10 cellular contexts compared by ENCODE assay signal in genomic region chr2:219125225-219125885, GRCh38. TPM values are rescaled to one million over a fixed set of nuclear protein-coding genes. Genes with fewer than 3 reads are reported as not detected.
DNase-seq lines count a peak whose midpoint lies in the region; ATAC-seq, FAIRE-seq and TF ChIP-seq lines count a peak whose summit lies in the region.
"Had no signal": no experiment of that assay in that cellular context is flagged by ENCODE, and none has a peak within 500 bp of the region (broad histone marks: within the 10 kb centered on the region; RNA-seq: fewer than 3 reads in every experiment).

No MANE protein-coding gene starts in this region.

- H2BK15ac ChIP-seq in H1 (ENCODE audit: low read length): no peak overlapping the region

- CTCF ChIA-PET in Caco-2 (lab: Charles Lee) (interaction anchor here (0.5 to 3.4 kb wide), 8 partner anchors 30 to 170 kb away, joined by 4 to 20 read pairs (median 6); no protein-coding TSS in a partner anchor), H1 (lab: Charles Lee; ENCODE audit: partially characterized antibody) (interaction anchor here (0.8 to 37.2 kb wide), 7 partner anchors 16 to 145 kb away, joined by 3 to 1777 read pairs (median 21); partner anchors contain the start of genes CFAP65 and IHH)
- CTCF ChIA-PET in naive thymus-derived CD4-positive, alpha-beta T cell (lab: Charles Lee): no interaction called here

- DNase-seq in Caco-2: peak; percentile 57 to 85
- DNase-seq in MG63: peak; percentile 90
- no peak for DNase-seq in H1 (ENCODE audit: low read depth in 1 of 2, low spot score in 2 of 2)
- DNase-seq in naive thymus-derived CD4-positive, alpha-beta T cell: no peak
- DNase-seq in SJCRH30: no peak
- DNase-seq in NCI-H2196 (lab: John Stamatoyannopoulos, UW; ENCODE audit: unreplicated experiment): no peak
- no peak for DNase-seq in NCI-H524 (lab: John Stamatoyannopoulos, UW)
- DNase-seq: T-helper 9 cell had no signal

- no TSS peak for BruUV-seq in Caco-2 (replicated peaks; lab: Mats Ljungman, UMichigan)

- no peak overlapping the region for H2BK20ac ChIP-seq in H1 (ENCODE audit: low read length)

- no peak overlapping the region for H3K9ac ChIP-seq in H1 (replicated peaks in 1 of 4; ENCODE audit: extremely low read depth in 1 of 4, low read depth in 3 of 4, low read length in 3 of 4)

- H4K5ac ChIP-seq in H1 (ENCODE audit: insufficient read length, low read depth, low read length): no peak overlapping the region

- no peak for TF ChIP-seq RAD21 in H1 (IDR thresholded peaks at IDR 0.05 in 1 of 2, conservative IDR thresholded peaks at IDR 0.05 in 1 of 2; ENCODE audit: low read depth in 2 of 2, low read length in 2 of 2)

- H3K27ac Mint-ChIP-seq in Caco-2 (ENCODE audit: unreplicated experiment): peak overlapping the region; percentile 25
- peak overlapping the region in 1 of 9 donors; percentile 47 for H3K27ac Mint-ChIP-seq in naive thymus-derived CD4-positive, alpha-beta T cell

- no peak overlapping the region for H4K8ac ChIP-seq in H1 (ENCODE audit: extremely low read depth, insufficient read depth, low read length)

- H3K4ac ChIP-seq in H1 (replicated peaks; ENCODE audit: insufficient read length, low read depth, low read length): no peak overlapping the region

- H3K79me2 ChIP-seq in H1 (ENCODE audit: control insufficient read depth in 1 of 2, insufficient read depth in 2 of 2, low read length in 2 of 2): no peaks in the 10 kb centered on the region

- no peaks in the 10 kb centered on the region for H4K20me1 ChIP-seq in H1 (replicated peaks in 1 of 2; ENCODE audit: control insufficient read depth in 1 of 2, insufficient read depth in 2 of 2, low read length in 2 of 2)

- ATAC-seq in naive thymus-derived CD4-positive, alpha-beta T cell: peak; percentile 20
- ATAC-seq in gastroesophageal sphincter: no peak

- TF ChIP-seq CTCF in Caco-2 (IDR thresholded peaks at IDR 0.05; ENCODE audit: insufficient read depth in 1 of 2, low read depth in 1 of 2, low read length in 1 of 2, severe bottlenecking in 1 of 2, unreplicated experiment in 1 of 2) (no peak), H1 (IDR thresholded peaks at IDR 0.05; ENCODE audit: control extremely low read depth in 1 of 3, insufficient read depth in 1 of 3, low read depth in 1 of 3, low read length in 3 of 3) (no peak), gastroesophageal sphincter (IDR thresholded peaks at IDR 0.05) (no peak)

- no peak overlapping the region for H2BK120ac ChIP-seq in H1 (replicated peaks; ENCODE audit: low read depth, low read length)

- WGBS in H1 (ENCODE audit: extremely low coverage in 1 of 2, insufficient coverage in 1 of 2, insufficient read length in 1 of 2, insufficient replicate concordance in 2 of 2, low coverage in 1 of 2, low lambda C conversion rate in 2 of 2, missing lambda C conversion rate in 1 of 2), 2 experiments: 89% methylated on average over 10 of the region's 10 CpGs; no CpG with 5 or more reads in 1 of the 2 experiments
- 83 to 94% methylated on average over 7 of the region's 10 CpGs for WGBS in gastroesophageal sphincter (ENCODE audit: low coverage in 1 of 2), 2 donors

- H3K27ac ChIP-seq in H1 (ENCODE audit: low read depth, low read length): no peak overlapping the region
- no peak overlapping the region for H3K27ac ChIP-seq in naive thymus-derived CD4-positive, alpha-beta T cell (ENCODE audit: low read depth, low read length)
- H3K27ac ChIP-seq in SJCRH30: no peak overlapping the region
- H3K27ac ChIP-seq in gastroesophageal sphincter: no peak overlapping the region

- no peaks in the 10 kb centered on the region for H3K79me1 ChIP-seq in H1 (ENCODE audit: low read depth, low read length)

- H3K27me3 ChIP-seq in Caco-2 (replicated peaks; ENCODE audit: control insufficient read depth, insufficient read depth, low read length): no peaks in the 10 kb centered on the region
- H3K27me3 ChIP-seq in MG63: no peaks in the 10 kb centered on the region
- H3K27me3 ChIP-seq in H1 (replicated peaks in 1 of 4; ENCODE audit: control insufficient read depth in 3 of 4, extremely low read depth in 1 of 4, insufficient read depth in 3 of 4, low read length in 3 of 4): no peaks in the 10 kb centered on the region
- H3K27me3 ChIP-seq in naive thymus-derived CD4-positive, alpha-beta T cell (ENCODE audit: control insufficient read depth in 2 of 2, insufficient read depth in 2 of 2, low read length in 2 of 2): no peaks in the 10 kb centered on the region
- no peaks in the 10 kb centered on the region for H3K27me3 ChIP-seq in SJCRH30
- no peaks in the 10 kb centered on the region for H3K27me3 ChIP-seq in gastroesophageal sphincter
- H3K27me3 ChIP-seq: dorsolateral prefrontal cortex had no signal

- no peak overlapping the region for H3K23ac ChIP-seq in H1 (ENCODE audit: insufficient read length)

- peaks cover 6% of the 10 kb centered on the region for H3K36me3 Mint-ChIP-seq in Caco-2 (ENCODE audit: insufficient read depth, unreplicated experiment)
- H3K36me3 Mint-ChIP-seq in naive thymus-derived CD4-positive, alpha-beta T cell: peaks cover 0 to 40% (median 0%) of the 10 kb centered on the region in 5 donors

- H2AK5ac ChIP-seq in H1 (ENCODE audit: low read depth, low read length): no peak overlapping the region

- no peak overlapping the region for H3K56ac ChIP-seq in H1 (replicated peaks; ENCODE audit: insufficient read length, low read depth, low read length)

- H3K4me1 ChIP-seq in Caco-2 (peaks cover 73% of the 10 kb centered on the region), H1 (replicated peaks in 1 of 4; ENCODE audit: control insufficient read depth in 3 of 4, insufficient read depth in 4 of 4, low read length in 3 of 4) (no peaks in the 10 kb centered on the region; a peak in 2 of 7 replicates), SJCRH30 (no peaks in the 10 kb centered on the region), gastroesophageal sphincter (peaks cover 0 to 34% (median 0%) of the 10 kb centered on the region in 3 donors)
- H3K4me1 ChIP-seq in naive thymus-derived CD4-positive, alpha-beta T cell (ENCODE audit: control insufficient read depth in 2 of 2, insufficient read depth in 2 of 2, low read length in 2 of 2): peaks cover 0 to 12% of the 10 kb centered on the region in 2 donors

- no peak overlapping the region for H3K4me3 ChIP-seq in Caco-2 (ENCODE audit: low read depth, low read length)
- no peak overlapping the region for H3K4me3 ChIP-seq in MG63
- H3K4me3 ChIP-seq in H1 (ENCODE audit: extremely low read depth in 1 of 4, insufficient read depth in 2 of 4, low read depth in 3 of 4, low read length in 4 of 4): no peak overlapping the region
- H3K4me3 ChIP-seq in naive thymus-derived CD4-positive, alpha-beta T cell (ENCODE audit: low read length): no peak overlapping the region
- no peak overlapping the region for H3K4me3 ChIP-seq in SJCRH30
- H3K4me3 ChIP-seq in gastroesophageal sphincter: no peak overlapping the region
- H3K4me3 ChIP-seq: dorsolateral prefrontal cortex had no signal

- FAIRE-seq in H1 (lab: Jason Lieb, UNC): no peak

- H3K4me1 Mint-ChIP-seq in Caco-2 (ENCODE audit: low read depth, unreplicated experiment): peaks cover 50% of the 10 kb centered on the region
- H3K4me1 Mint-ChIP-seq in naive thymus-derived CD4-positive, alpha-beta T cell: peaks cover 10 to 40% (median 23%) of the 10 kb centered on the region in 7 donors

- H2BK5ac ChIP-seq in H1 (ENCODE audit: low read depth, low read length): no peak overlapping the region

- no peak overlapping the region for H3K4me2 ChIP-seq in H1 (ENCODE audit: insufficient read depth in 1 of 2, low read depth in 2 of 2, low read length in 2 of 2)

- no peaks in the 10 kb centered on the region for H3K9me3 Mint-ChIP-seq in Caco-2 (ENCODE audit: unreplicated experiment)
- no peaks in the 10 kb centered on the region for H3K9me3 Mint-ChIP-seq in naive thymus-derived CD4-positive, alpha-beta T cell

- TF ChIP-seq EP300 in H1 (IDR thresholded peaks at IDR 0.05; ENCODE audit: borderline replicate concordance in 1 of 2, low read depth in 2 of 2, low read length in 2 of 2): no peak
- no peak for TF ChIP-seq EP300 in gastroesophageal sphincter (IDR thresholded peaks at IDR 0.05)

- intact Hi-C loops in Caco-2 (cut with micrococcal nuclease; ENCODE audit: unreplicated experiment): no loop called here
- intact Hi-C loops in naive thymus-derived CD4-positive, alpha-beta T cell (cut with micrococcal nuclease): no loop called here

- TF ChIP-seq POLR2A in H1 (IDR thresholded peaks at IDR 0.05; ENCODE audit: control extremely low read depth in 1 of 2, low read depth in 2 of 2, low read length in 2 of 2) (no peak), gastroesophageal sphincter (IDR thresholded peaks at IDR 0.05) (no peak)

- H3K27me3 Mint-ChIP-seq in Caco-2 (ENCODE audit: insufficient read depth, unreplicated experiment): no peaks in the 10 kb centered on the region
- no peaks in the 10 kb centered on the region for H3K27me3 Mint-ChIP-seq in naive thymus-derived CD4-positive, alpha-beta T cell

- POLR2A ChIA-PET in Caco-2 (lab: Charles Lee) (interaction anchor here (0.6 to 1.2 kb wide), 3 partner anchors 15 to 75 kb away, joined by 3 read pairs; no protein-coding TSS in a partner anchor), H1 (lab: Charles Lee; ENCODE audit: partially characterized antibody) (no interaction called here)
- POLR2A ChIA-PET in naive thymus-derived CD4-positive, alpha-beta T cell (lab: Charles Lee): no interaction called here

- H2BK12ac ChIP-seq in H1 (ENCODE audit: low read depth, low read length): no peak overlapping the region

- H3K14ac ChIP-seq in H1 (ENCODE audit: insufficient read length): no peak overlapping the region

- H3K23me2 ChIP-seq in H1 (ENCODE audit: low read depth, low read length): no peaks in the 10 kb centered on the region

- no peak overlapping the region for H2AFZ ChIP-seq in H1 (ENCODE audit: low read length)

- H3K36me3 ChIP-seq in Caco-2 (ENCODE audit: control insufficient read depth, insufficient read depth, low read length) (no peaks in the 10 kb centered on the region), MG63 (no peaks in the 10 kb centered on the region), H1 (ENCODE audit: control insufficient read depth in 2 of 4, insufficient read depth in 4 of 4, low read length in 3 of 4) (no peaks in the 10 kb centered on the region), SJCRH30 (no peaks in the 10 kb centered on the region), gastroesophageal sphincter (no peaks in the 10 kb centered on the region)
- H3K36me3 ChIP-seq in naive thymus-derived CD4-positive, alpha-beta T cell (ENCODE audit: control insufficient read depth in 2 of 3, insufficient read depth in 3 of 3, low read length in 3 of 3): peaks cover 0 to 3% (median 0%) of the 10 kb centered on the region in 3 experiments

- peak overlapping the region; percentile 53 for H3K4me3 Mint-ChIP-seq in Caco-2 (ENCODE audit: unreplicated experiment)
- H3K4me3 Mint-ChIP-seq in naive thymus-derived CD4-positive, alpha-beta T cell: no peak overlapping the region

- no peak overlapping the region for H3K18ac ChIP-seq in H1 (ENCODE audit: extremely low read depth, low read length)

- H4K91ac ChIP-seq in H1 (replicated peaks; ENCODE audit: insufficient read length, low read length): no peak overlapping the region

- H3K9me3 ChIP-seq in Caco-2 (no peaks in the 10 kb centered on the region), MG63 (no peaks in the 10 kb centered on the region), H1 (ENCODE audit: insufficient read depth in 2 of 2, low read depth in 1 of 2, low read length in 1 of 2) (no peaks in the 10 kb centered on the region), SJCRH30 (replicated peaks) (no peaks in the 10 kb centered on the region), gastroesophageal sphincter (no peaks in the 10 kb centered on the region)
- no peaks in the 10 kb centered on the region for H3K9me3 ChIP-seq in naive thymus-derived CD4-positive, alpha-beta T cell (ENCODE audit: control insufficient read depth in 2 of 3, low read length in 3 of 3)

RNA-seq across cellular contexts. Expression of gene NHEJ1, which starts 35.3 kb away (rescaled TPM):
- total RNA-seq in Caco-2 (2022) (28.5 and 29.6 TPM in 2 replicates), gastroesophageal sphincter (10 to 100 TPM; 12.8 to 25.5 (median 17.4) TPM)
- total RNA-seq in MG63 (2014; rRNA removed; shearing (Covaris generic); ENCODE audit: low replicate concordance): 20.9 and 22.6 TPM in 2 replicates
- 22.7 and 25.7 TPM in 2 replicates for total RNA-seq in H1 (2021; fragmentation: NEBNext Ultra II Directional; extraction: Animal tissue kit (Norgen Biotek cat#: 25700))
- polyA plus RNA-seq in H1 (2011; rRNA removed): 19.4 and 24.1 TPM in 2 replicates
- polyA plus RNA-seq in H1 (2011; cell fraction: cytosol; rRNA removed): 26.6 TPM
- 19.9 TPM for polyA plus RNA-seq in H1 (2011; cell fraction: nucleus; rRNA removed)
- polyA plus RNA-seq in H1 (2012, experiment 1 of 2): 19.3 to 25.4 TPM (median 22.0 TPM) in 4 replicates
- 13.2 TPM for polyA plus RNA-seq in H1 (2012, experiment 2 of 2)
- polyA plus RNA-seq in H1 (2013, experiment 1 of 2): 13.4 TPM
- polyA plus RNA-seq in H1 (2013, experiment 2 of 2): 14.0 TPM
- polyA minus RNA-seq in H1 (2011; rRNA and poly(A)+ RNA removed): 82.4 and 91.5 TPM in 2 replicates
- 20.1 TPM for polyA minus RNA-seq in H1 (2011; cell fraction: cytosol; rRNA and poly(A)+ RNA removed)
- 19.5 TPM for polyA minus RNA-seq in H1 (2011; cell fraction: nucleus; rRNA and poly(A)+ RNA removed)
- total RNA-seq in naive thymus-derived CD4-positive, alpha-beta T cell: 10 to 100 TPM; 11.4 to 24.0 (median 17.9) TPM
- 10 to 100 TPM; 24.5 to 32.7 TPM for polyA plus RNA-seq in naive thymus-derived CD4-positive, alpha-beta T cell
- 19.6 and 21.7 TPM in 2 replicates for total RNA-seq in SJCRH30 (2014; rRNA removed; shearing (Covaris generic))

RNA-seq across cellular contexts. Expression of gene SLC23A3, which starts 44.5 kb away (rescaled TPM):
- total RNA-seq in Caco-2 (2022): 6.5 and 7.1 TPM in 2 replicates
- total RNA-seq in MG63 (2014; rRNA removed; shearing (Covaris generic); ENCODE audit: low replicate concordance): not detected in 2 replicates
- 0.84 and 0.90 TPM in 2 replicates for total RNA-seq in H1 (2021; fragmentation: NEBNext Ultra II Directional; extraction: Animal tissue kit (Norgen Biotek cat#: 25700))
- 0.31 and 0.35 TPM in 2 replicates for polyA plus RNA-seq in H1 (2011; rRNA removed)
- 0.28 TPM for polyA plus RNA-seq in H1 (2011; cell fraction: cytosol; rRNA removed)
- 2.2 TPM for polyA plus RNA-seq in H1 (2011; cell fraction: nucleus; rRNA removed)
- 0.27 to 0.35 TPM (median 0.31 TPM) in 4 replicates for polyA plus RNA-seq in H1 (2012, experiment 1 of 2)
- polyA plus RNA-seq in H1 (2012, experiment 2 of 2): 0.07 TPM
- 0.12 TPM for polyA plus RNA-seq in H1 (2013, experiment 1 of 2)
- polyA plus RNA-seq in H1 (2013, experiment 2 of 2): 0.07 TPM
- 0.60 TPM in 1 of 2 replicates, not detected in the other for polyA minus RNA-seq in H1 (2011; rRNA and poly(A)+ RNA removed)
- polyA minus RNA-seq in H1 (2011; cell fraction: cytosol; rRNA and poly(A)+ RNA removed): not detected
- 1.3 TPM for polyA minus RNA-seq in H1 (2011; cell fraction: nucleus; rRNA and poly(A)+ RNA removed)
- total RNA-seq in naive thymus-derived CD4-positive, alpha-beta T cell: 1 to 10 TPM in 4 of 5 experiments, under 1 TPM in 1; 0.69 to 8.6 (median 3.0) TPM
- polyA plus RNA-seq in naive thymus-derived CD4-positive, alpha-beta T cell: under 1 TPM in 1 of 2 donors, not detected in 1; 0.08 TPM
- total RNA-seq in SJCRH30 (2014; rRNA removed; shearing (Covaris generic)): 0.10 and 0.13 TPM in 2 replicates
- total RNA-seq in gastroesophageal sphincter: 1 to 10 TPM in 1 of 4 donors, under 1 TPM in 2, not detected in 1; 0.23 to 1.1 (median 0.27) TPM

RNA-seq across cellular contexts. Expression of gene CNPPD1, which starts 51.4 kb away (rescaled TPM):
- total RNA-seq in Caco-2 (2022) (59.3 and 62.9 TPM in 2 replicates), gastroesophageal sphincter (10 to 100 TPM; 50.6 to 82.0 (median 66.0) TPM)
- 35.2 and 40.6 TPM in 2 replicates for total RNA-seq in MG63 (2014; rRNA removed; shearing (Covaris generic); ENCODE audit: low replicate concordance)
- total RNA-seq in H1 (2021; fragmentation: NEBNext Ultra II Directional; extraction: Animal tissue kit (Norgen Biotek cat#: 25700)): 32.9 and 33.0 TPM in 2 replicates
- polyA plus RNA-seq in H1 (2011; rRNA removed): 35.9 and 44.8 TPM in 2 replicates
- polyA plus RNA-seq in H1 (2011; cell fraction: cytosol; rRNA removed): 36.3 TPM
- 43.3 TPM for polyA plus RNA-seq in H1 (2011; cell fraction: nucleus; rRNA removed)
- 31.4 to 40.5 TPM (median 39.6 TPM) in 4 replicates for polyA plus RNA-seq in H1 (2012, experiment 1 of 2)
- polyA plus RNA-seq in H1 (2012, experiment 2 of 2): 50.2 TPM
- polyA plus RNA-seq in H1 (2013, experiment 1 of 2): 19.0 TPM
- 19.2 TPM for polyA plus RNA-seq in H1 (2013, experiment 2 of 2)
- polyA minus RNA-seq in H1 (2011; rRNA and poly(A)+ RNA removed): 14.2 and 14.3 TPM in 2 replicates
- 8.9 TPM for polyA minus RNA-seq in H1 (2011; cell fraction: cytosol; rRNA and poly(A)+ RNA removed)
- 8.2 TPM for polyA minus RNA-seq in H1 (2011; cell fraction: nucleus; rRNA and poly(A)+ RNA removed)
- 10 to 100 TPM; 48.2 to 77.6 (median 64.5) TPM for total RNA-seq in naive thymus-derived CD4-positive, alpha-beta T cell
- polyA plus RNA-seq in naive thymus-derived CD4-positive, alpha-beta T cell: 10 to 100 TPM; 48.2 to 68.7 TPM
- total RNA-seq in SJCRH30 (2014; rRNA removed; shearing (Covaris generic)): 13.0 and 13.3 TPM in 2 replicates

RNA-seq across cellular contexts. Expression of gene RETREG2, which starts 52.7 kb away (rescaled TPM):
- 59.5 and 62.0 TPM in 2 replicates for total RNA-seq in Caco-2 (2022)
- 52.2 and 85.4 TPM in 2 replicates for total RNA-seq in MG63 (2014; rRNA removed; shearing (Covaris generic); ENCODE audit: low replicate concordance)
- total RNA-seq in H1 (2021; fragmentation: NEBNext Ultra II Directional; extraction: Animal tissue kit (Norgen Biotek cat#: 25700)): 50.2 and 51.3 TPM in 2 replicates
- 66.8 and 67.4 TPM in 2 replicates for polyA plus RNA-seq in H1 (2011; rRNA removed)
- 54.4 TPM for polyA plus RNA-seq in H1 (2011; cell fraction: cytosol; rRNA removed)
- 64.5 TPM for polyA plus RNA-seq in H1 (2011; cell fraction: nucleus; rRNA removed)
- 39.4 to 52.1 TPM (median 49.6 TPM) in 4 replicates for polyA plus RNA-seq in H1 (2012, experiment 1 of 2)
- polyA plus RNA-seq in H1 (2012, experiment 2 of 2): 66.2 TPM
- 37.4 TPM for polyA plus RNA-seq in H1 (2013, experiment 1 of 2)
- polyA plus RNA-seq in H1 (2013, experiment 2 of 2): 39.2 TPM
- polyA minus RNA-seq in H1 (2011; rRNA and poly(A)+ RNA removed): 68.3 and 72.4 TPM in 2 replicates
- 37.4 TPM for polyA minus RNA-seq in H1 (2011; cell fraction: cytosol; rRNA and poly(A)+ RNA removed)
- 32.3 TPM for polyA minus RNA-seq in H1 (2011; cell fraction: nucleus; rRNA and poly(A)+ RNA removed)
- 100 to 1,000 TPM in 2 of 5 experiments, 10 to 100 TPM in 3; 70.2 to 124 (median 90.9) TPM for total RNA-seq in naive thymus-derived CD4-positive, alpha-beta T cell
- 10 to 100 TPM; 58.5 to 62.4 TPM for polyA plus RNA-seq in naive thymus-derived CD4-positive, alpha-beta T cell
- 32.0 and 38.0 TPM in 2 replicates for total RNA-seq in SJCRH30 (2014; rRNA removed; shearing (Covaris generic))
- total RNA-seq in gastroesophageal sphincter: 10 to 100 TPM; 49.8 to 63.7 (median 57.6) TPM

Comparison
In these comparisons a context has a peak if more than half of its experiments do, and no peak if none do; other contexts are left out.
1. DNase-seq: peak in Caco-2 (2 of 2) and MG63 (single experiment); none in H1 (0 of 2), naive thymus-derived CD4-positive, alpha-beta T cell (0 of 9), SJCRH30 (0 of 2), NCI-H2196 (single experiment) and NCI-H524 (0 of 2).